15 cellular contexts compared by ENCODE assay signal in the genomic region with DNA sequence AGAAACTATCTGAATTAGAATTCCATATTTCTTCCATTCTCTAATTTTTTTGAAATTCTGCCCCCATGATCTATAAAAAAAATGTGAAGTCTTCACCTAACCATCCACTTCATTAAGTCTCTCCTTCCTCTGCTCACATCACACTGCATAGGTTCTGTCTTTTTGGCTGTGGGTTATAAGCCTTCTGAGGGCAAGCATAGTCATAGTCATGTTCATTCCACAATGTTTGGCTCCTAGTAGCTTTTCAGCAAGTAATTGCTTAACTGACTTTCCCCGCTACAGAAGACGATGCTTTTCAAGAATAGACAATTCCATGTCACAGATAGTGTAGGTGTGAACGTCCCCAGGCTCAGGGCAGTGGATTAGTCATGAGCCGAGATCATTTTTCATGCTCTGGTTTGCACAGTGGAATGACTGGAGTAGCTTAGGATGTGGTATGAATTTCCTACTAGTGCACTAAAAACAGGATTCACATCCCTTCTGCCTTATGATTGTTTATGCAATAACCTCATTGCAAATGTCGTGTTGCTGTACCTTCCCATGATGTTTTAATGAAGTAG. TPM values are rescaled to one million over a fixed set of nuclear protein-coding genes. Genes with fewer than 3 reads are reported as not detected.
DNase-seq lines count a peak whose midpoint lies in the region; ATAC-seq and TF ChIP-seq lines count a peak whose summit lies in the region.
"Had no signal": no experiment of that assay in that cellular context is flagged by ENCODE, and none has a peak within 500 bp of the region (broad histone marks: within the 10 kb centered on the region; RNA-seq: fewer than 3 reads in every experiment).

No MANE protein-coding gene starts in this region.

- H3K27me3 Mint-ChIP-seq in activated T-cell treated with anti-CD3 and anti-CD28 coated beads, Interleukin-2, amount 50 U/mL, for 24 hours, result no peaks in the 10 kb centered on the region

- H3K36me3 ChIP-seq in spleen (no peaks in the 10 kb centered on the region), right lobe of liver (no peaks in the 10 kb centered on the region)
- H3K36me3 ChIP-seq: colonic mucosa, neural progenitor cell, SJCRH30 had no signal

- H3K4me1 ChIP-seq in spleen, result peaks cover 0 to 83% (median 42%) of the 10 kb centered on the region in 6 donors
- H3K4me1 ChIP-seq in right lobe of liver, result no peaks in the 10 kb centered on the region
- H3K4me1 ChIP-seq: colonic mucosa had no signal

- no peak for DNase-seq in activated T-cell treated with anti-CD3 and anti-CD28 coated beads, Interleukin-2, amount 50 U/mL, for 24 hours
- DNase-seq in activated T-cell treated with anti-CD3 and anti-CD28 coated beads for 4 hours, result no peak
- peak; percentile 37 for DNase-seq in RPMI7951 (ENCODE audit: low read depth)
- DNase-seq in spleen, result no peak
- DNase-seq in right lobe of liver, result no peak
- DNase-seq in UCSD-AML1 (lab: John Stamatoyannopoulos, UW; ENCODE audit: unreplicated experiment), result no peak
- DNase-seq in NCI-H526 treated with DMSO at 0.1 percent for 48 hours (lab: John Stamatoyannopoulos, UW), result no peak
- DNase-seq: activated CD4-positive, CD25-positive, alpha-beta regulatory T cell; colonic mucosa; kidney; NCI-H1105; NCI-H446; SJCRH30 had no signal

- WGBS in spleen, 5 donors, result 47 to 89% (median 73%) methylated on average over 5 of the region's 5 CpGs
- 62% methylated on average over 5 of the region's 5 CpGs for WGBS in right lobe of liver (ENCODE audit: insufficient coverage, low coverage, low lambda C conversion rate, missing lambda C conversion rate)

- no peaks in the 10 kb centered on the region for H3K9me3 Mint-ChIP-seq in activated T-cell treated with anti-CD3 and anti-CD28 coated beads, Interleukin-2, amount 50 U/mL, for 24 hours
- H3K9me3 Mint-ChIP-seq: neural progenitor cell had no signal

- H3K9me3 ChIP-seq in spleen, result no peaks in the 10 kb centered on the region
- no peaks in the 10 kb centered on the region for H3K9me3 ChIP-seq in right lobe of liver
- H3K9me3 ChIP-seq: colonic mucosa, SJCRH30 had no signal

- H3K36me3 Mint-ChIP-seq in activated T-cell treated with anti-CD3 and anti-CD28 coated beads, Interleukin-2, amount 50 U/mL, for 24 hours (ENCODE audit: low read depth), result peaks cover 13% of the 10 kb centered on the region
- H3K36me3 Mint-ChIP-seq: neural progenitor cell had no signal

- H3K27ac ChIP-seq in spleen, result peak overlapping the region in 7 of 8 donors; percentile 67 to 90 (median 88)
- no peak overlapping the region for H3K27ac ChIP-seq in right lobe of liver
- H3K27ac ChIP-seq: neural progenitor cell, SJCRH30 had no signal

- no peak overlapping the region for H3K4me3 ChIP-seq in spleen
- no peak overlapping the region for H3K4me3 ChIP-seq in right lobe of liver
- H3K4me3 ChIP-seq: colonic mucosa, neural progenitor cell, SJCRH30 had no signal

- no peak for TF ChIP-seq CTCF in spleen (IDR thresholded peaks at IDR 0.05 in 8 of 11, conservative IDR thresholded peaks at IDR 0.05 in 3 of 11)
- no peak for TF ChIP-seq CTCF in right lobe of liver (IDR thresholded peaks at IDR 0.05)

- TF ChIP-seq POLR2A in spleen (IDR thresholded peaks at IDR 0.05) (no peak), right lobe of liver (IDR thresholded peaks at IDR 0.05) (no peak)

- peak; percentile 55 for ATAC-seq in esophagus mucosa
- no peak for ATAC-seq in right lobe of liver

- H3K4me3 Mint-ChIP-seq in activated T-cell treated with anti-CD3 and anti-CD28 coated beads, Interleukin-2, amount 50 U/mL, for 24 hours, result no peak overlapping the region
- H3K4me3 Mint-ChIP-seq: neural progenitor cell had no signal

- H3K4me1 Mint-ChIP-seq in activated T-cell treated with anti-CD3 and anti-CD28 coated beads, Interleukin-2, amount 50 U/mL, for 24 hours (ENCODE audit: low read depth), result peaks cover 64% of the 10 kb centered on the region

- peak overlapping the region; percentile 93 for H3K27ac Mint-ChIP-seq in activated T-cell treated with anti-CD3 and anti-CD28 coated beads, Interleukin-2, amount 50 U/mL, for 24 hours

- H3K27me3 ChIP-seq in spleen (replicated peaks in 1 of 7), result no peaks in the 10 kb centered on the region
- H3K27me3 ChIP-seq in right lobe of liver, result no peaks in the 10 kb centered on the region
- H3K27me3 ChIP-seq: colonic mucosa, neural progenitor cell, SJCRH30 had no signal

- intact Hi-C loops in spleen (cut with DNase I; ENCODE audit: low total_unique reads) (loop anchor here (10.0 kb wide), 2 partner anchors 51 to 131 kb away; a partner anchor contains a TSS), right lobe of liver (cut with DNase I) (no loop called here)

RNA-seq across cellular contexts. Expression of a gene that starts 29.1 kb away (rescaled TPM):
- total RNA-seq in RPMI7951 (2014; rRNA removed; shearing (Covaris generic)), result 60.2 and 62.6 TPM in 2 replicates
- total RNA-seq in esophagus mucosa (41.2 TPM), spleen (10 to 100 TPM; 31.4 to 39.9 (median 33.6) TPM), right lobe of liver (10 to 100 TPM; 15.8 to 36.8 (median 20.7) TPM)
- polyA plus RNA-seq in spleen, result 10 to 100 TPM; 41.5 to 47.7 (median 44.2) TPM

RNA-seq across cellular contexts. Expression of a gene that starts 43.5 kb away (rescaled TPM):
- total RNA-seq in RPMI7951 (2014; rRNA removed; shearing (Covaris generic)), result 0.29 and 0.60 TPM in 2 replicates
- total RNA-seq in esophagus mucosa, result 0.84 TPM
- 1 to 10 TPM in 4 of 7 donors, under 1 TPM in 3; 0.57 to 1.9 (median 1.2) TPM for total RNA-seq in spleen
- under 1 TPM; 0.21 to 0.76 (median 0.38) TPM for polyA plus RNA-seq in spleen
- total RNA-seq in right lobe of liver, result under 1 TPM in 5 of 6 experiments, not detected in 1; 0.22 to 0.46 (median 0.27) TPM

RNA-seq across cellular contexts. Expression of a gene that starts 47.4 kb away (rescaled TPM):
- 25.1 and 37.7 TPM in 2 replicates for total RNA-seq in RPMI7951 (2014; rRNA removed; shearing (Covaris generic))
- total RNA-seq in esophagus mucosa (576 TPM), spleen (100 to 1,000 TPM in 5 of 7 donors, 10 to 100 TPM in 2; 71.2 to 194 (median 106) TPM), right lobe of liver (10 to 100 TPM in 5 of 6 experiments, 1 to 10 TPM in 1; 7.2 to 44.6 (median 25.2) TPM)
- 10 to 100 TPM; 54.9 to 64.6 (median 55.0) TPM for polyA plus RNA-seq in spleen

Comparison
In these comparisons a context has a peak if more than half of its experiments do, and no peak if none do; other contexts are left out.
1. H3K27ac ChIP-seq: peak in spleen (7 of 8); none in right lobe of liver (0 of 3).